ENCODE assay signal across 8 cellular contexts in the genomic region with DNA sequence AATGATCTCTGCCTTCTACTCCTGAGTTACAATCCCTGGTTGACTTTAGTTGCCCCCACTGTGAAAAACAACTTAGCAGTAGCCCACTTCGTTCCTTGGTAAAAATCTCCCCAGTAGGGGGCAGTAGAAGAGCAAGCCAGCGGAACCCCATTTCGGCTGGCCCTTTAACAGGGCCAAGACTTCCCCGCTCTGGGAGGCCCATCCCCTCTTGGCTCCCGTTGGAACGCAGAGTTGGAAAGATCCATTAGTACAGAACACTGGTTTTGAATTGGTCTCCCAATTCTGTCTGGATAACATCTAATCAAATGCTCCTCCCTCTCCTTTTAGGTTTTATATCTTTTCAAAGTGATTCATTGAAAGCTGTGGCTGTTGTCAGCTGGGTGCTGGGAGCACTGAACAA.
A peak's percentile ranks its signal among the peaks of the same experiment; 100 is the strongest.
DNase-seq lines count a peak whose midpoint lies in the region; ATAC-seq and TF ChIP-seq lines count a peak whose summit lies in the region.

No MANE protein-coding gene starts in this region.

- no peak overlapping the region for H4K91ac ChIP-seq in H9 (ENCODE audit: insufficient read length, low read depth, low read length)

- H2AFZ ChIP-seq in H9 (ENCODE audit: low read length): no peak overlapping the region

- no peaks in the 10 kb centered on the region for H3K79me1 ChIP-seq in H9 (ENCODE audit: insufficient read depth, low read depth, low read length, poor library complexity, severe bottlenecking)

- H2AK5ac ChIP-seq in H9 (ENCODE audit: insufficient read length, low read length): no peak overlapping the region

- H3K79me2 ChIP-seq in H9 (ENCODE audit: insufficient read depth, low read length): no peaks in the 10 kb centered on the region

- H3K4me3 Mint-ChIP-seq in H9: no peak overlapping the region

- H4K5ac ChIP-seq in H9 (ENCODE audit: insufficient read length, low read depth, low read length): no peak overlapping the region

- peak; percentile 56 to 58 for ATAC-seq in activated naive CD4-positive, alpha-beta T cell treated with anti-CD3 and anti-CD28 coated beads, Interleukin-2, amount 50 U/mL, for 72 hours
- ATAC-seq in right lobe of liver: peak; percentile 32 to 50 (median 38)
- no peak for ATAC-seq in GM21717 (IDR thresholded peaks at IDR 0.05; ENCODE audit: unreplicated experiment)
- no peak for ATAC-seq in HG02885 (IDR thresholded peaks at IDR 0.05; ENCODE audit: poor library complexity, unreplicated experiment)
- ATAC-seq in HG03135 (IDR thresholded peaks at IDR 0.05; ENCODE audit: unreplicated experiment): no peak

- H3K4me2 ChIP-seq in H9 (ENCODE audit: insufficient read depth, insufficient read length, low read length): no peak overlapping the region

- H4K8ac ChIP-seq in H9 (replicated peaks; ENCODE audit: insufficient read length, low read depth, low read length): no peak overlapping the region

- no peak overlapping the region for H3K23ac ChIP-seq in H9 (ENCODE audit: insufficient read length, low read depth, low read length)

- no peak overlapping the region for H3K27ac Mint-ChIP-seq in H9
- peak overlapping the region; percentile 85 to 92 for H3K27ac Mint-ChIP-seq in activated naive CD4-positive, alpha-beta T cell treated with anti-CD3 and anti-CD28 coated beads, Interleukin-2, amount 50 U/mL, for 72 hours

- no peak overlapping the region for H2BK5ac ChIP-seq in H9 (ENCODE audit: insufficient read length, low read length)

- no peak overlapping the region for H3T11ph ChIP-seq in H9 (ENCODE audit: low read length)

- H2BK120ac ChIP-seq in H9 (ENCODE audit: low read depth, low read length, poor library complexity, severe bottlenecking): no peak overlapping the region

- H3K4ac ChIP-seq in H9 (ENCODE audit: low read depth, low read length): no peak overlapping the region

- no peak for TF ChIP-seq POLR2A in right lobe of liver (IDR thresholded peaks at IDR 0.05)

- no peak overlapping the region for H3K14ac ChIP-seq in H9 (ENCODE audit: insufficient read depth, low read length)

- no peaks in the 10 kb centered on the region for H3K27me3 Mint-ChIP-seq in H9 (ENCODE audit: low read depth)

- H3K27me3 ChIP-seq in H9 (ENCODE audit: insufficient read depth, low read length): no peaks in the 10 kb centered on the region
- no peaks in the 10 kb centered on the region for H3K27me3 ChIP-seq in SJCRH30
- no peaks in the 10 kb centered on the region for H3K27me3 ChIP-seq in right lobe of liver

- H3K56ac ChIP-seq in H9 (ENCODE audit: insufficient read length, low read depth, low read length): no peak overlapping the region

- H2BK15ac ChIP-seq in H9 (ENCODE audit: low read depth, low read length): no peak overlapping the region

- H4K20me1 ChIP-seq in H9 (ENCODE audit: control insufficient read depth, insufficient read depth, insufficient read length): no peaks in the 10 kb centered on the region

- no peak overlapping the region for H2BK20ac ChIP-seq in H9 (ENCODE audit: low read depth, low read length, poor library complexity, severe bottlenecking)

- no peak overlapping the region for H3K9ac ChIP-seq in H9 (ENCODE audit: extremely low read depth, insufficient read length, low read length)

- intact Hi-C loops in right lobe of liver (cut with DNase I): no loop called here

- H3K23me2 ChIP-seq in H9 (ENCODE audit: insufficient read length, low read depth, low read length, poor library complexity, severe bottlenecking): no peaks in the 10 kb centered on the region

- DNase-seq in H9: peak; percentile 62
- DNase-seq in SJCRH30: peak; percentile 35 to 73
- peak; percentile 67 to 83 for DNase-seq in activated naive CD4-positive, alpha-beta T cell treated with anti-CD3 and anti-CD28 coated beads, Interleukin-2, amount 50 U/mL, for 72 hours (ENCODE audit: low spot score in 2 of 2)
- no peak for DNase-seq in right lobe of liver
- peak; percentile 40 to 53 for DNase-seq in stimulated activated CD8-positive, alpha-beta memory T cell treated with anti-CD3 and anti-CD28 coated beads, Interleukin-7, amount 100 ng/mL, for 4 hours (ENCODE audit: low read depth in 2 of 2)

- H3K36me3 Mint-ChIP-seq in H9 (ENCODE audit: insufficient read depth in 1 of 3, low read depth in 3 of 3): no peaks in the 10 kb centered on the region
- peaks cover 4 to 7% of the 10 kb centered on the region in 2 donors for H3K36me3 Mint-ChIP-seq in activated naive CD4-positive, alpha-beta T cell treated with anti-CD3 and anti-CD28 coated beads, Interleukin-2, amount 50 U/mL, for 72 hours

- H3K18ac ChIP-seq in H9 (ENCODE audit: insufficient read length, low read depth, low read length): no peak overlapping the region

- no peaks in the 10 kb centered on the region; the same call in 1 of the 2 replicates for H3K4me1 ChIP-seq in H9 (ENCODE audit: insufficient read depth, low read length)
- H3K4me1 ChIP-seq in SJCRH30: no peaks in the 10 kb centered on the region
- no peaks in the 10 kb centered on the region for H3K4me1 ChIP-seq in right lobe of liver

- H3K4me3 ChIP-seq in SJCRH30: no peak overlapping the region
- H3K4me3 ChIP-seq in right lobe of liver: no peak overlapping the region

- no peak overlapping the region for H2BK12ac ChIP-seq in H9 (ENCODE audit: insufficient read length, low read depth, low read length)

- H3K27ac ChIP-seq in H9 (ENCODE audit: insufficient read length, low read depth, low read length) (no peak overlapping the region), SJCRH30 (no peak overlapping the region), right lobe of liver (no peak overlapping the region)

- no CpG with 5 or more reads among the region's 6 CpGs for WGBS in H9 (ENCODE audit: extremely low coverage, insufficient read length, low lambda C conversion rate)
- 0% methylated on average over 5 of the region's 6 CpGs for WGBS in right lobe of liver (ENCODE audit: insufficient coverage, low coverage, low lambda C conversion rate, missing lambda C conversion rate)

- H3K36me3 ChIP-seq in SJCRH30: no peaks in the 10 kb centered on the region
- no peaks in the 10 kb centered on the region for H3K36me3 ChIP-seq in right lobe of liver

- TF ChIP-seq CTCF in H9 (conservative IDR thresholded peaks at IDR 0.05) (peak; percentile 90), right lobe of liver (IDR thresholded peaks at IDR 0.05) (peak in 3 of 4 donors; percentile 36 to 52 (median 40))

- H3K9me3 ChIP-seq in H9 (ENCODE audit: control insufficient read depth, low read depth, low read length) (no peaks in the 10 kb centered on the region), SJCRH30 (replicated peaks) (no peaks in the 10 kb centered on the region), right lobe of liver (no peaks in the 10 kb centered on the region)

- no peaks in the 10 kb centered on the region for H3K9me3 Mint-ChIP-seq in H9
- no peaks in the 10 kb centered on the region for H3K9me3 Mint-ChIP-seq in activated naive CD4-positive, alpha-beta T cell treated with anti-CD3 and anti-CD28 coated beads, Interleukin-2, amount 50 U/mL, for 72 hours

- H3K4me1 Mint-ChIP-seq in H9: peaks cover 29 to 31% of the 10 kb centered on the region in 2 experiments

Comparison
In these comparisons a context has a peak if more than half of its experiments do, and no peak if none do; other contexts are left out.
1. DNase-seq: peak in H9 (single experiment), SJCRH30 (2 of 2), activated naive CD4-positive, alpha-beta T cell treated with anti-CD3 and anti-CD28 coated beads, Interleukin-2, amount 50 U/mL, for 72 hours (2 of 2) and stimulated activated CD8-positive, alpha-beta memory T cell treated with anti-CD3 and anti-CD28 coated beads, Interleukin-7, amount 100 ng/mL, for 4 hours (2 of 2); none in right lobe of liver (0 of 3).
2. H3K27ac Mint-ChIP-seq: peak in activated naive CD4-positive, alpha-beta T cell treated with anti-CD3 and anti-CD28 coated beads, Interleukin-2, amount 50 U/mL, for 72 hours (2 of 2); none in H9 (0 of 3).
3. ATAC-seq: peak in activated naive CD4-positive, alpha-beta T cell treated with anti-CD3 and anti-CD28 coated beads, Interleukin-2, amount 50 U/mL, for 72 hours (2 of 2) and right lobe of liver (4 of 4); none in GM21717 (single experiment), HG02885 (single experiment) and HG03135 (single experiment).